ENCODE assay signal across 9 cellular contexts in the genomic region with DNA sequence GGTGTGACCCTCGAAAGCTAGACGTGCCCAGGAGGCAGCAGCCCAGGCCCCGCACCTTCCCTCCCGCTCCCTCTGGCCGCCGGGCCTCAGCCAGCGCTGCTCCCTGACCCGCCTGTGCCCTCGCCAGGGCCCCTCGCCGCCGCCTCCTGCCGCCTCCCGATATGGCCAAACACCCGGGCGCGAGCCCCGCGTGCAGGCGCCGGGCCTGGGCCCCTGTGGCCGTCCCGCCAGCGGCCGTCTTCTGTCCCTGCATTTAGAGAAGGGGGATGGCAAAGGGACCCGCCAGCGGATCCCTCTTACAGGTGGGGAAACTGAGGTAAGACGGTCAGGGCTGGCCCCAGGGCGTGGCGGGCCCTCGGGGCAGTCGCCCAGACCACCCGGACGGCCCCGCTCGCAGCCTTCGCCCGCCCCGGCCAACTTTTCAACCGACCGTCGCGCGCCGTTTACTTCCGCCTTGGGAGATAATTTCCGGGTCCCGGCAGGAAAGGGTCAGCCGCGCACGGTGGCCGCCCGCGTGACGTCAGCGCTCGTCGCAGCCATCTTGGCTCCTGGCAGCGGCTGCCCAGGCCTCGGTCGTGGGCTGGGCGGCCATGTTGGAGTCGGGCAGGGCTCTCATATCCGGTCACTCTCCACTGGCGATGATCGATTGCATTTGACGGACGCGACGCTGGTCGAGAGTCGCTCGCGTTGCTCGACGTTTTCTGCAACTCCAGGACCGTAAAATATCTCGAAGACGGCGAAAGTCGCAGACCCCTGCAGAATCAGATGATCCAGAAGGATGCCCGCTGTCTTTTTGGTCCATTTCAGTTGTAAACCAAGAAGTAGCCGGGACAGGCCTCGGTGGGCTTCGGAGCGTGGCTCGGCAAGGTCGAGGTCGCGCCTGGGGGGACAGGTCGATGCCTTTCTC. TPM values are rescaled to one million over a fixed set of nuclear protein-coding genes. Genes with fewer than 3 reads are reported as not detected.
A peak's percentile ranks its signal among the peaks of the same experiment; 100 is the strongest.
DNase-seq lines count a peak whose midpoint lies in the region; ATAC-seq and TF ChIP-seq lines count a peak whose summit lies in the region.
"Had no signal": no experiment of that assay in that cellular context is flagged by ENCODE, and none has a peak within 500 bp of the region (broad histone marks: within the 10 kb centered on the region; RNA-seq: fewer than 3 reads in every experiment).

No MANE protein-coding gene starts in this region.

- H3K36me3 ChIP-seq in BJ (ENCODE audit: control insufficient read depth, insufficient read depth, low read length): no peaks in the 10 kb centered on the region

- POLR2A ChIA-PET in BJ (lab: Charles Lee): interaction anchor here (0.6 kb wide), 1 partner anchor 236 kb away, joined by 3 read pairs; no protein-coding TSS in a partner anchor

- no peak for TF ChIP-seq CTCF in BJ (IDR thresholded peaks at IDR 0.05; ENCODE audit: insufficient read depth, low read depth, low read length)

- ATAC-seq in HG03457 (IDR thresholded peaks at IDR 0.05; ENCODE audit: unreplicated experiment): peak; percentile 75

- peaks cover 1% of the 10 kb centered on the region; the same call in 1 of the 2 replicates for H3K27me3 ChIP-seq in BJ (ENCODE audit: control insufficient read depth, insufficient read depth, low read length)

- peak overlapping the region; percentile 66 for H3K4me3 ChIP-seq in BJ (ENCODE audit: low read depth, low read length)

- DNase-seq in BJ (ENCODE audit: low read depth) (peak; percentile 52), GM19240 (ENCODE audit: insufficient read length, low spot score) (peak; percentile 96), NCI-H82 treated with DMSO at 0.1 percent for 48 hours (lab: John Stamatoyannopoulos, UW; ENCODE audit: unreplicated experiment) (peak; percentile 48), lung microvascular endothelial cell (ENCODE audit: low read depth in 2 of 2) (peak; percentile 96 to 97)
- peak; percentile 60 to 68 for DNase-seq in activated CD8-positive, alpha-beta memory T cell treated with anti-CD3 and anti-CD28 coated beads for 1 hour (ENCODE audit: extremely low read depth in 1 of 2, low read depth in 1 of 2)
- DNase-seq in effector CD8-positive, alpha-beta T cell (lab: John Stamatoyannopoulos, UW): peak; percentile 75
- DNase-seq in stimulated activated CD4-positive, alpha-beta T cell treated with anti-CD3 and anti-CD28 coated beads, TNF-alpha, amount 100 ng/mL, for 24 hours (ENCODE audit: low read depth in 3 of 3): peak; percentile 66 to 86 (median 75)

- CTCF ChIA-PET in BJ (lab: Yijun Ruan, JAX): interaction anchor here (0.6 to 1.9 kb wide), 5 partner anchors 22 to 250 kb away, joined by 3 to 7 read pairs (median 3); no protein-coding TSS in a partner anchor

RNA-seq across cellular contexts. Expression of a gene that starts 7.1 kb away (rescaled TPM):
- polyA plus RNA-seq in BJ (2011; rRNA removed): not detected in 2 replicates
- polyA minus RNA-seq in BJ (2011; rRNA and poly(A)+ RNA removed): not detected in 2 replicates
- not detected in 2 replicates for total RNA-seq in lung microvascular endothelial cell
- total RNA-seq: activated CD8-positive, alpha-beta memory T cell treated with anti-CD3 and anti-CD28 coated beads for 36 hours had no signal

RNA-seq across cellular contexts. Expression of a gene that starts 19.2 kb away (rescaled TPM):
- 2.6 and 6.1 TPM in 2 replicates for polyA plus RNA-seq in BJ (2011; rRNA removed)
- polyA minus RNA-seq in BJ (2011; rRNA and poly(A)+ RNA removed): 1.2 and 2.5 TPM in 2 replicates
- 4.8 and 6.8 TPM in 2 replicates for total RNA-seq in lung microvascular endothelial cell

RNA-seq across cellular contexts. Expression of a gene that starts 19.4 kb away (rescaled TPM):
- polyA plus RNA-seq in BJ (2011; rRNA removed): 13.7 and 24.7 TPM in 2 replicates
- 7.0 and 12.0 TPM in 2 replicates for polyA minus RNA-seq in BJ (2011; rRNA and poly(A)+ RNA removed)
- 16.3 and 19.0 TPM in 2 replicates for total RNA-seq in lung microvascular endothelial cell

RNA-seq across cellular contexts. Expression of a gene that starts 47.1 kb away (rescaled TPM):
- 0.25 and 0.67 TPM in 2 replicates for polyA plus RNA-seq in BJ (2011; rRNA removed)
- not detected in 2 replicates for polyA minus RNA-seq in BJ (2011; rRNA and poly(A)+ RNA removed)
- total RNA-seq in lung microvascular endothelial cell: 0.20 TPM in 1 of 2 replicates, not detected in the other
- total RNA-seq: activated CD8-positive, alpha-beta memory T cell treated with anti-CD3 and anti-CD28 coated beads for 36 hours had no signal

Comparison
In these comparisons a context has a peak if more than half of its experiments do, and no peak if none do; other contexts are left out.
1. Peak in every context shown above with its lines: DNase-seq, ATAC-seq and H3K4me3 ChIP-seq.